Comparison of ENCODE assay signal across 19 cellular contexts in the genomic region with DNA sequence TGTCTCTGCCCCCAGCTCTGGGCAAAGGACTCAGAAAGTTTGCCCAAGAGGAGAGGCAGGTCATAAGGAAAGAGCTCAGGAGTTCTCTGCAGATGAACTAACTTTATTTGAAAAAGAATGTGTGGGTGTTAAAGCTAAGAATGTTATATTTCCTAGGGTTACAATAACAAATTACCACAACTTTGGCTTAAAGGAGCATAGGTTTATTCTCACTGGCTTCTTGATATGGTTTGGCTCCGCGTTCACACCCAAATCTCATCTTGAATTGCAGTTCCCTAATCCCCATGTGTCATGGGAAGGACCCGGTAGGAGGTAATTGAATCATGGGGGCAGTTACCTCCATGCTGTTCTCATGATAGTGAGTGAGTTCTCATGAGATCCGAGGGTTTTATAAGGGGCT.
"Had no signal": no experiment of that assay in that cellular context is flagged by ENCODE, and none has a peak within 500 bp of the region (broad histone marks: within the 10 kb centered on the region; RNA-seq: fewer than 3 reads in every experiment).

No MANE protein-coding gene starts in this region.

- H3K9me3 ChIP-seq: SK-N-SH had no signal

- H3K27ac ChIP-seq: HL-60 had no signal

- DNase-seq: KBM-7, NCI-H1092, NCI-H1105 treated with DMSO at 0.1 percent for 48 hours, NCI-H1417 treated with DMSO at 0.1 percent for 48 hours, NCI-H187, NCI-H2029, NCI-H2081 treated with DMSO at 0.1 percent for 48 hours, NCI-H2171, NCI-H226, NCI-H446, NCI-H510A, NCI-H524 treated with DMSO at 0.1 percent for 48 hours, NCI-H69, NCI-H774, Right ventricle myocardium superior, RPMI8226, SK-N-SH, SW 1271 had no signal

- H3K9ac ChIP-seq: SK-N-SH had no signal

- H3K4me2 ChIP-seq: SK-N-SH had no signal

- H3K9me2 ChIP-seq: SK-N-SH had no signal
